8 cellular contexts compared by ENCODE assay signal in genomic region chr11:83006877-83007330, GRCh38.
DNase-seq lines count a peak whose midpoint lies in the region; ATAC-seq and TF ChIP-seq lines count a peak whose summit lies in the region.

No MANE protein-coding gene starts in this region.

- no peaks in the 10 kb centered on the region for H3K36me3 ChIP-seq in heart left ventricle
- H3K36me3 ChIP-seq in SK-N-SH (replicated peaks in 1 of 2; ENCODE audit: control insufficient read depth in 1 of 2, insufficient read depth in 2 of 2, low read length in 1 of 2): peaks cover 0 to 4% of the 10 kb centered on the region in 2 experiments
- no peaks in the 10 kb centered on the region for H3K36me3 ChIP-seq in hepatocyte (replicated peaks; ENCODE audit: insufficient read depth, low read depth)

- TF ChIP-seq CTCF in heart left ventricle (IDR thresholded peaks at IDR 0.05): no peak
- no peak for TF ChIP-seq CTCF in SK-N-SH (IDR thresholded peaks at IDR 0.05)
- TF ChIP-seq CTCF in neural crest cell (conservative IDR thresholded peaks at IDR 0.05): no peak
- no peak for TF ChIP-seq CTCF in hepatocyte (IDR thresholded peaks at IDR 0.05; ENCODE audit: poor library complexity)

- no peak for TF ChIP-seq RAD21 in SK-N-SH (IDR thresholded peaks at IDR 0.05; ENCODE audit: low read length)

- no peak overlapping the region for H3K4me2 ChIP-seq in SK-N-SH
- H3K4me2 ChIP-seq in hepatocyte: no peak overlapping the region

- H3K27ac Mint-ChIP-seq in neural crest cell (ENCODE audit: unreplicated experiment): peak overlapping the region; percentile 58

- H3K9me3 ChIP-seq in heart left ventricle (no peaks in the 10 kb centered on the region), SK-N-SH (no peaks in the 10 kb centered on the region), hepatocyte (ENCODE audit: low read depth) (no peaks in the 10 kb centered on the region)

- no peak for DNase-seq in heart left ventricle
- no peak for DNase-seq in cardiac septum (ENCODE audit: low spot score)
- DNase-seq in SK-N-SH: peak; percentile 64
- no peak for DNase-seq in neural crest cell (ENCODE audit: low read depth, low spot score)
- no peak for DNase-seq in GM03348 (ENCODE audit: low spot score)
- no peak for DNase-seq in central memory CD4-positive, alpha-beta T cell
- no peak for DNase-seq in hepatocyte (ENCODE audit: low spot score)

- intact Hi-C loops in heart left ventricle (cut with DNase I): loop anchor here in 5 of 10 donors (5.0 to 10.0 kb wide), 3 partner anchors 45 to 158 kb away; partner anchors contain the start of gene RAB30 (in 4 of the 5)
- intact Hi-C loops in cardiac septum (cut with DNase I): no loop called here

- H2AFZ ChIP-seq in SK-N-SH (ENCODE audit: low read depth) (no peak overlapping the region), hepatocyte (no peak overlapping the region)

- TF ChIP-seq EP300 in SK-N-SH (IDR thresholded peaks at IDR 0.05; ENCODE audit: borderline replicate concordance in 1 of 2, low read depth in 1 of 2, low read length in 1 of 2): peak in 1 of 2 experiments; percentile 62; a peak in 1 of 4 replicates

- H3F3A ChIP-seq in SK-N-SH (replicated peaks; ENCODE audit: insufficient read depth): peaks cover 3% of the 10 kb centered on the region

- no peaks in the 10 kb centered on the region for H3K27me3 Mint-ChIP-seq in neural crest cell (ENCODE audit: low read depth)

- no peak for TF ChIP-seq POLR2A in heart left ventricle (IDR thresholded peaks at IDR 0.05)

- peaks cover 55% of the 10 kb centered on the region for H3K4me1 Mint-ChIP-seq in neural crest cell

- no peaks in the 10 kb centered on the region for H3K9me3 Mint-ChIP-seq in neural crest cell

- H3K4me3 Mint-ChIP-seq in neural crest cell: no peak overlapping the region

- no peak for ATAC-seq in heart left ventricle
- peak; percentile 75 for ATAC-seq in HG02884 (IDR thresholded peaks at IDR 0.05; ENCODE audit: unreplicated experiment)

- no peak overlapping the region for H3K9ac ChIP-seq in SK-N-SH

- H3K4me1 ChIP-seq in heart left ventricle (peaks cover 5 to 55% (median 38%) of the 10 kb centered on the region in 12 donors), SK-N-SH (ENCODE audit: control insufficient read depth in 1 of 2, insufficient read depth in 2 of 2, low read depth in 1 of 2, low read length in 1 of 2) (peaks cover 22 to 25% of the 10 kb centered on the region in 2 experiments), hepatocyte (ENCODE audit: insufficient read depth) (peaks cover 12% of the 10 kb centered on the region)

- no peaks in the 10 kb centered on the region for H3K27me3 ChIP-seq in heart left ventricle
- H3K27me3 ChIP-seq in SK-N-SH (ENCODE audit: insufficient read depth): no peaks in the 10 kb centered on the region
- H3K27me3 ChIP-seq in hepatocyte: no peaks in the 10 kb centered on the region

- no peak overlapping the region for H3K4me3 ChIP-seq in heart left ventricle
- H3K4me3 ChIP-seq in SK-N-SH (ENCODE audit: low read depth in 2 of 2, low read length in 1 of 2): no peak overlapping the region
- H3K4me3 ChIP-seq in hepatocyte: no peak overlapping the region

- POLR2A ChIA-PET in SK-N-SH (lab: Yijun Ruan, JAX): interaction anchor here (0.9 kb wide), 1 partner anchor 27 kb away, joined by 3 read pairs; no protein-coding TSS in a partner anchor

- no peaks in the 10 kb centered on the region for H4K20me1 ChIP-seq in SK-N-SH (ENCODE audit: insufficient read depth)
- no peaks in the 10 kb centered on the region for H4K20me1 ChIP-seq in hepatocyte (ENCODE audit: insufficient read depth, poor library complexity, severe bottlenecking)

- H3K27ac ChIP-seq in heart left ventricle (peak overlapping the region in 7 of 12 donors; percentile 2 to 76 (median 69)), SK-N-SH (ENCODE audit: low read depth in 2 of 2, low read length in 1 of 2) (peak overlapping the region in 1 of 2 experiments; percentile 87; a peak in 2 of 4 replicates), hepatocyte (no peak overlapping the region)

- CTCF ChIA-PET in SK-N-SH (lab: Yijun Ruan, JAX): interaction anchor here (1.1 to 1.7 kb wide), 3 partner anchors 9 to 100 kb away, joined by 3 to 4 read pairs (median 4); no protein-coding TSS in a partner anchor

- H3K36me3 Mint-ChIP-seq in neural crest cell (ENCODE audit: low read depth): no peaks in the 10 kb centered on the region

- peaks cover 23% of the 10 kb centered on the region for H3K79me2 ChIP-seq in SK-N-SH (ENCODE audit: insufficient read depth)
- H3K79me2 ChIP-seq in hepatocyte: no peaks in the 10 kb centered on the region

- 57 to 81% (median 69%) methylated on average over 1 of the region's 1 CpG for WGBS in heart left ventricle, 4 donors
- 71% methylated on average over 1 of the region's 1 CpG for WGBS in SK-N-SH (ENCODE audit: low lambda C conversion rate)
- 79% methylated on average over 1 of the region's 1 CpG for WGBS in hepatocyte (ENCODE audit: low lambda C conversion rate, missing lambda C conversion rate)

- H3K9me2 ChIP-seq in SK-N-SH (no peaks in the 10 kb centered on the region), hepatocyte (replicated peaks; ENCODE audit: insufficient read depth) (no peaks in the 10 kb centered on the region)

TF ChIP-seq in SK-N-SH, 30 proteins besides CTCF, POLR2A, EP300 and RAD21:
- peak; percentile 74 for TF ChIP-seq GATA2 (CRISPR knock-in tag; IDR thresholded peaks at IDR 0.05)
- peak; percentile 63 for TF ChIP-seq MXI1 (IDR thresholded peaks at IDR 0.05; ENCODE audit: low read depth, low read length)
- TF ChIP-seq, protein P1, sequence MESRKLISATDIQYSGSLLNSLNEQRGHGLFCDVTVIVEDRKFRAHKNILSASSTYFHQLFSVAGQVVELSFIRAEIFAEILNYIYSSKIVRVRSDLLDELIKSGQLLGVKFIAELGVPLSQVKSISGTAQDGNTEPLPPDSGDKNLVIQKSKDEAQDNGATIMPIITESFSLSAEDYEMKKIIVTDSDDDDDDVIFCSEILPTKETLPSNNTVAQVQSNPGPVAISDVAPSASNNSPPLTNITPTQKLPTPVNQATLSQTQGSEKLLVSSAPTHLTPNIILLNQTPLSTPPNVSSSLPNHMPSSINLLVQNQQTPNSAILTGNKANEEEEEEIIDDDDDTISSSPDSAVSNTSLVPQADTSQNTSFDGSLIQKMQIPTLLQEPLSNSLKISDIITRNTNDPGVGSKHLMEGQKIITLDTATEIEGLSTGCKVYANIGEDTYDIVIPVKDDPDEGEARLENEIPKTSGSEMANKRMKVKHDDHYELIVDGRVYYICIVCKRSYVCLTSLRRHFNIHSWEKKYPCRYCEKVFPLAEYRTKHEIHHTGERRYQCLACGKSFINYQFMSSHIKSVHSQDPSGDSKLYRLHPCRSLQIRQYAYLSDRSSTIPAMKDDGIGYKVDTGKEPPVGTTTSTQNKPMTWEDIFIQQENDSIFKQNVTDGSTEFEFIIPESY (IDR thresholded peaks at IDR 0.05; ENCODE audit: borderline replicate concordance, low read depth): no peak
- TF ChIP-seq SIN3A (IDR thresholded peaks at IDR 0.05; ENCODE audit: borderline replicate concordance, low read depth, low read length): no peak
